Comparison of ENCODE assay signal across 9 cellular contexts in the genomic region with DNA sequence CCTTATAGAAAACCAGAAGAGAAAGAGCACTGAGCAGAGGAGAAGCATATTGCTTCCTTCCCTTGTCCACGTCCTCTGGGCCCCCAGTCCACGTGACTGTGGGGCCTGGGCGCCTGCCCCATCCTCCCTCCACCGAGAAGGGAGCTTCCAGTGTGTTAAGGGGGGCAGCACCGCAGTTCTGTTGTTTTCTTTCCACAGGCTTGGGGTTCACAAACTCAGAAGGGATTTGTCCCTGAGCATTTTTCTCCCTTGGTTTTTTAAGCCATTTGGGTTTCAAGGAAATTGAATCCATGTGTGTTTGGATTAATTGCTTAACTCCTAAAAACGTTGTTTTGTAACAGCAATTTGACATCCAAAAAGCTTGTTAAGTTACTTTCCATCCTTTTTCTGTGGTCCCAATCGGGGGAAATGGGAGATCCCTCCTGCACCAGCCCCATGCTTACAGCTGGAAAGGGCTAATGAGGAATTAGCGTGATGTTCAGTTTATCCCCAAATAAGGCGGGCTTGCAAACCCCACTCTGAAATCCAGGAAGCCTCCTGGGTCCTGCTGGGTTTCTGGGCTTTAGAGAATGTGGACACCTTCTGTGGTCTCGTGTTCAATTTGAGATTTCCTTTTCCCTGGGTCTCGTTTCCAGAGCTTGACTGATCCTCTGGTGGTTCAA.
DNase-seq lines count a peak whose midpoint lies in the region; ATAC-seq and TF ChIP-seq lines count a peak whose summit lies in the region.
"Had no signal": no experiment of that assay in that cellular context is flagged by ENCODE, and none has a peak within 500 bp of the region (broad histone marks: within the 10 kb centered on the region; RNA-seq: fewer than 3 reads in every experiment).

No MANE protein-coding gene starts in this region.

- peak overlapping the region; percentile 78 for H3K4me3 Mint-ChIP-seq in CD8-positive, alpha-beta T cell
- H3K4me3 Mint-ChIP-seq in activated naive CD8-positive, alpha-beta T cell treated with anti-CD3 and anti-CD28 coated beads for 36 hours, result peak overlapping the region; percentile 29

- H3K36me3 ChIP-seq in ACC112 (ENCODE audit: insufficient read depth, low read length), result no peaks in the 10 kb centered on the region
- no peaks in the 10 kb centered on the region for H3K36me3 ChIP-seq in CD8-positive, alpha-beta T cell (ENCODE audit: insufficient read depth, low read length)

- peak overlapping the region; percentile 90 for H3K27ac Mint-ChIP-seq in CD8-positive, alpha-beta T cell
- peak overlapping the region; percentile 93 for H3K27ac Mint-ChIP-seq in activated naive CD8-positive, alpha-beta T cell treated with anti-CD3 and anti-CD28 coated beads for 36 hours

- no peaks in the 10 kb centered on the region for H3K9me3 ChIP-seq in CD8-positive, alpha-beta T cell (ENCODE audit: low read length)
- no peaks in the 10 kb centered on the region for H3K9me3 ChIP-seq in mononuclear cell (ENCODE audit: low read depth, low read length)

- POLR2A ChIA-PET in CD8-positive, alpha-beta T cell (lab: Charles Lee), result interaction anchor here (0.9 to 2.5 kb wide), 6 partner anchors 10 to 347 kb away, joined by 3 to 19 read pairs (median 5); a partner anchor contains a TSS

- H3K27me3 Mint-ChIP-seq in CD8-positive, alpha-beta T cell (ENCODE audit: low read depth), result no peaks in the 10 kb centered on the region
- no peaks in the 10 kb centered on the region for H3K27me3 Mint-ChIP-seq in activated naive CD8-positive, alpha-beta T cell treated with anti-CD3 and anti-CD28 coated beads for 36 hours

- no peaks in the 10 kb centered on the region for H3K9me3 Mint-ChIP-seq in CD8-positive, alpha-beta T cell
- peaks cover 5% of the 10 kb centered on the region for H3K9me3 Mint-ChIP-seq in activated naive CD8-positive, alpha-beta T cell treated with anti-CD3 and anti-CD28 coated beads for 36 hours

- no peak for ATAC-seq in CD8-positive, alpha-beta T cell
- no peak for ATAC-seq in HG02642 (IDR thresholded peaks at IDR 0.05; ENCODE audit: poor library complexity, unreplicated experiment)

- intact Hi-C loops in CD8-positive, alpha-beta T cell (cut with DNase I, micrococcal nuclease), result loop anchor here (1.0 to 2.0 kb wide), 3 partner anchors 56 to 347 kb away; a partner anchor contains a TSS

- peak in 1 of 7 experiments; percentile 46 for DNase-seq in CD8-positive, alpha-beta T cell
- no peak for DNase-seq in activated naive CD8-positive, alpha-beta T cell treated with anti-CD3 and anti-CD28 coated beads for 36 hours
- DNase-seq in NCI-H446 (lab: John Stamatoyannopoulos, UW), result no peak
- DNase-seq in AG08396 (ENCODE audit: low spot score), result no peak
- DNase-seq in caudate nucleus (lab: John Stamatoyannopoulos, UW), result no peak
- DNase-seq: Calu3 had no signal

- H3K36me3 Mint-ChIP-seq in CD8-positive, alpha-beta T cell, result no peaks in the 10 kb centered on the region
- H3K36me3 Mint-ChIP-seq in activated naive CD8-positive, alpha-beta T cell treated with anti-CD3 and anti-CD28 coated beads for 36 hours, result peaks cover 4% of the 10 kb centered on the region

- TF ChIP-seq CTCF in CD8-positive, alpha-beta T cell (IDR thresholded peaks at IDR 0.05), result no peak

- CTCF ChIA-PET in CD8-positive, alpha-beta T cell (lab: Charles Lee), result interaction anchor here (2.6 kb wide), 1 partner anchor 34 kb away, joined by 11 read pairs; no protein-coding TSS in a partner anchor

- H3K27me3 ChIP-seq in ACC112 (ENCODE audit: insufficient read depth, low read length), result peaks cover 20% of the 10 kb centered on the region
- no peaks in the 10 kb centered on the region for H3K27me3 ChIP-seq in CD8-positive, alpha-beta T cell (ENCODE audit: insufficient read depth, low read length)
- H3K27me3 ChIP-seq in mononuclear cell (ENCODE audit: insufficient read depth, low read length), result no peaks in the 10 kb centered on the region

- H3K27ac ChIP-seq in ACC112 (ENCODE audit: low read depth, low read length) (no peak overlapping the region), caudate nucleus (ENCODE audit: low read depth, low read length) (no peak overlapping the region)
- peak overlapping the region; percentile 51 for H3K27ac ChIP-seq in CD8-positive, alpha-beta T cell (ENCODE audit: low read depth, low read length)

- H3K4me1 ChIP-seq in ACC112 (ENCODE audit: control insufficient read depth, insufficient read depth, low read length, unreplicated experiment) (peaks cover 12% of the 10 kb centered on the region), mononuclear cell (ENCODE audit: insufficient read depth, low read length) (peaks cover 21% of the 10 kb centered on the region)
- H3K4me1 ChIP-seq in CD8-positive, alpha-beta T cell (ENCODE audit: insufficient read depth, low read length), result peaks cover 22% of the 10 kb centered on the region

- H3K79me2 ChIP-seq in ACC112 (ENCODE audit: control insufficient read depth, insufficient read depth, low read length, unreplicated experiment), result no peaks in the 10 kb centered on the region

- H3K4me3 ChIP-seq in ACC112 (ENCODE audit: low read depth, low read length) (no peak overlapping the region), mononuclear cell (ENCODE audit: low read length) (peak overlapping the region; percentile 15)
- peak overlapping the region; percentile 23 for H3K4me3 ChIP-seq in CD8-positive, alpha-beta T cell (ENCODE audit: low read depth, low read length)

- peaks cover 29% of the 10 kb centered on the region for H3K4me1 Mint-ChIP-seq in CD8-positive, alpha-beta T cell (ENCODE audit: low read depth)
- H3K4me1 Mint-ChIP-seq in activated naive CD8-positive, alpha-beta T cell treated with anti-CD3 and anti-CD28 coated beads for 36 hours, result peaks cover 24% of the 10 kb centered on the region

- peak overlapping the region; percentile 4 for H2AFZ ChIP-seq in ACC112 (ENCODE audit: low read length, unreplicated experiment)
